In the genomic region with DNA sequence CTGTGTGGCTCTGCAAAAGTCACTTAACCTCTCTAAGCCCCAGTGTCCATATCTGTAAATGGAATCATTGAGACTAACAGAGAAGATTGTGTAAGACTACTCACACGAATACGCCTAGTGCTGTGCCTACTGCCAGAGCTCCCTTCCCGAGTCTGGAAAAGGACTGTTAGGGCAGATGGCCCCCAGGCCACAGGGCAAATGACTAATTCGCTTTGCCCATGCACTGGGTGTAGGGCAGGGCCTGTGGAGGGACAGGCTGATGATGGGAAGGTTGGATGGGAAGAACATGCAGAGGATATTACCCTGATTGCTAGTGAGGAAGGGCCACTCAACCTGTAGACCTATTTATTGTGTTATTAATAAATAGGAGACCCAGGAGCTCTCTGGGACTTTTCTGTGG, we compare ENCODE assay signal across 17 cellular contexts. TPM values are rescaled to one million over a fixed set of nuclear protein-coding genes. Genes with fewer than 3 reads are reported as not detected.
DNase-seq lines count a peak whose midpoint lies in the region; ATAC-seq and TF ChIP-seq lines count a peak whose summit lies in the region.
"Had no signal": no experiment of that assay in that cellular context is flagged by ENCODE, and none has a peak within 500 bp of the region (broad histone marks: within the 10 kb centered on the region; RNA-seq: fewer than 3 reads in every experiment).

No MANE protein-coding gene starts in this region.

- TF ChIP-seq CTCF in MM.1S (IDR thresholded peaks at IDR 0.05; ENCODE audit: low read length) (no peak), left ventricle myocardium inferior (IDR thresholded peaks at IDR 0.05; ENCODE audit: borderline replicate concordance) (no peak), gastrocnemius medialis (IDR thresholded peaks at IDR 0.05 in 4 of 5, conservative IDR thresholded peaks at IDR 0.05 in 1 of 5) (no peak)

- H3K27ac ChIP-seq in MM.1S (ENCODE audit: low read length) = no peak overlapping the region
- peak overlapping the region; percentile 87 for H3K27ac ChIP-seq in left ventricle myocardium inferior (replicated peaks)
- H3K27ac ChIP-seq in gastrocnemius medialis = peak overlapping the region; percentile 82 to 95 (median 90)
- H3K27ac ChIP-seq: body of pancreas had no signal

- H3F3A ChIP-seq in MM.1S (ENCODE audit: insufficient read depth, low read length) = no peaks in the 10 kb centered on the region

- no peaks in the 10 kb centered on the region for H3K4me1 ChIP-seq in MM.1S (ENCODE audit: low read length)
- peaks cover 51% of the 10 kb centered on the region for H3K4me1 ChIP-seq in left ventricle myocardium inferior
- H3K4me1 ChIP-seq in gastrocnemius medialis = peaks cover 55 to 61% of the 10 kb centered on the region in 2 donors

- H3K4me1 Mint-ChIP-seq in stimulated activated naive CD8-positive, alpha-beta T cell treated with anti-CD3 and anti-CD28 coated beads, Interleukin-15, amount 100 ng/mL, for 72 hours = peaks cover 25% of the 10 kb centered on the region

- in situ Hi-C loops in gastrocnemius medialis (cut with MboI; ENCODE audit: low sequenced_read_pairs in 4 of 4) = loop anchor here in 2 of 4 donors (10.0 to 25.0 kb wide), 2 partner anchors 248 to 261 kb away; a partner anchor contains a TSS

- no peaks in the 10 kb centered on the region for H4K20me1 ChIP-seq in MM.1S (ENCODE audit: insufficient read depth, low read length)

- H3K27me3 ChIP-seq in MM.1S (replicated peaks; ENCODE audit: insufficient read depth, low read length) (no peaks in the 10 kb centered on the region), left ventricle myocardium inferior (ENCODE audit: low read depth) (no peaks in the 10 kb centered on the region), gastrocnemius medialis (no peaks in the 10 kb centered on the region)
- H3K27me3 ChIP-seq: body of pancreas had no signal

- H3K4me3 ChIP-seq in MM.1S (ENCODE audit: low read length) = no peak overlapping the region
- H3K4me3 ChIP-seq in left ventricle myocardium inferior = no peak overlapping the region
- H3K4me3 ChIP-seq in gastrocnemius medialis = peak overlapping the region in 2 of 4 donors; percentile 14 to 22
- H3K4me3 ChIP-seq: body of pancreas had no signal

- peak overlapping the region; percentile 21; the same call in 1 of the 2 replicates for H3K4me2 ChIP-seq in MM.1S (ENCODE audit: low read depth, low read length)

- H3K9me3 Mint-ChIP-seq in stimulated activated naive CD8-positive, alpha-beta T cell treated with anti-CD3 and anti-CD28 coated beads, Interleukin-15, amount 100 ng/mL, for 72 hours = no peaks in the 10 kb centered on the region
- H3K9me3 Mint-ChIP-seq: activated naive CD4-positive, alpha-beta T cell treated with anti-CD3 and anti-CD28 coated beads, Interleukin-2, amount 50 U/mL, for 72 hours had no signal

- H3K27ac Mint-ChIP-seq in stimulated activated naive CD8-positive, alpha-beta T cell treated with anti-CD3 and anti-CD28 coated beads, Interleukin-15, amount 100 ng/mL, for 72 hours = no peak overlapping the region
- H3K27ac Mint-ChIP-seq: activated naive CD4-positive, alpha-beta T cell treated with anti-CD3 and anti-CD28 coated beads, Interleukin-2, amount 50 U/mL, for 72 hours had no signal

- DNase-seq in MM.1S (no peak), amniotic epithelial cell (ENCODE audit: low read depth) (peak; percentile 13), left ventricle myocardium inferior (no peak), gastrocnemius medialis (no peak), NCI-H1417 treated with DMSO at 0.1 percent for 48 hours (lab: John Stamatoyannopoulos, UW) (no peak), NCI-H2107 (lab: John Stamatoyannopoulos, UW) (no peak)
- DNase-seq in stimulated activated naive CD8-positive, alpha-beta T cell treated with anti-CD3 and anti-CD28 coated beads, Interleukin-15, amount 100 ng/mL, for 72 hours = no peak
- DNase-seq: body of pancreas; GOT3; NCI-H226; RPMI8226; stimulated activated naive CD4-positive, alpha-beta T cell treated with Interleukin-2 at 50 U/mL for 16 hours had no signal

- intact Hi-C loops in left ventricle myocardium inferior (cut with micrococcal nuclease) (no loop called here), gastrocnemius medialis (cut with DNase I; ENCODE audit: low total_unique reads) (no loop called here)

- no peaks in the 10 kb centered on the region for H3K27me3 Mint-ChIP-seq in stimulated activated naive CD8-positive, alpha-beta T cell treated with anti-CD3 and anti-CD28 coated beads, Interleukin-15, amount 100 ng/mL, for 72 hours

- no peaks in the 10 kb centered on the region for H3K79me2 ChIP-seq in MM.1S (ENCODE audit: low read length)

- H3K9ac ChIP-seq in MM.1S (ENCODE audit: low read length) = no peak overlapping the region

- no peaks in the 10 kb centered on the region for H3K36me3 ChIP-seq in MM.1S (replicated peaks; ENCODE audit: insufficient read depth, low read length)
- H3K36me3 ChIP-seq in left ventricle myocardium inferior = no peaks in the 10 kb centered on the region
- no peaks in the 10 kb centered on the region for H3K36me3 ChIP-seq in gastrocnemius medialis

- TF ChIP-seq POLR2A in gastrocnemius medialis (IDR thresholded peaks at IDR 0.05) = no peak

- ATAC-seq in gastrocnemius medialis (peak; percentile 3 to 28), HG02678 (IDR thresholded peaks at IDR 0.05; ENCODE audit: unreplicated experiment) (no peak)
- no peak for ATAC-seq in stimulated activated naive CD8-positive, alpha-beta T cell treated with anti-CD3 and anti-CD28 coated beads, Interleukin-15, amount 100 ng/mL, for 72 hours
- ATAC-seq: activated naive CD4-positive, alpha-beta T cell treated with anti-CD3 and anti-CD28 coated beads, Interleukin-2, amount 50 U/mL, for 72 hours; body of pancreas; esophagus mucosa had no signal

- H3K9me3 ChIP-seq in MM.1S (replicated peaks; ENCODE audit: insufficient read depth, low read length) (no peaks in the 10 kb centered on the region), left ventricle myocardium inferior (replicated peaks) (no peaks in the 10 kb centered on the region), gastrocnemius medialis (no peaks in the 10 kb centered on the region)
- H3K9me3 ChIP-seq: body of pancreas had no signal

- H3K4me3 Mint-ChIP-seq in stimulated activated naive CD8-positive, alpha-beta T cell treated with anti-CD3 and anti-CD28 coated beads, Interleukin-15, amount 100 ng/mL, for 72 hours = no peak overlapping the region

- no peaks in the 10 kb centered on the region for H3K9me2 ChIP-seq in MM.1S (replicated peaks; ENCODE audit: insufficient read depth, low read length)

- no peak overlapping the region for H2AFZ ChIP-seq in MM.1S (ENCODE audit: low read length)

RNA-seq across cellular contexts. Expression of a gene that starts 4.2 kb away (rescaled TPM):
- 0.08 TPM for total RNA-seq in left ventricle myocardium inferior
- not detected for total RNA-seq in gastrocnemius medialis
- total RNA-seq: body of pancreas, Daoy, esophagus mucosa, ureter had no signal

RNA-seq across cellular contexts. Expression of a gene that starts 12.9 kb away (rescaled TPM):
- total RNA-seq in left ventricle myocardium inferior (2.0 TPM), gastrocnemius medialis (1 to 10 TPM in 3 of 4 donors, under 1 TPM in 1; 0.90 to 2.5 (median 1.8) TPM)

RNA-seq across cellular contexts. Expression of a gene that starts 26.0 kb away (rescaled TPM):
- total RNA-seq in left ventricle myocardium inferior (19.4 TPM), gastrocnemius medialis (10 to 100 TPM in 3 of 4 donors, 1 to 10 TPM in 1; 8.6 to 20.9 (median 15.1) TPM)

RNA-seq across cellular contexts. Expression of a gene that starts 41.6 kb away (rescaled TPM):
- 4.6 TPM for total RNA-seq in left ventricle myocardium inferior
- 1 to 10 TPM; 3.1 to 8.0 (median 3.9) TPM for total RNA-seq in gastrocnemius medialis

RNA-seq across cellular contexts. Expression of a gene that starts 51.8 kb away (rescaled TPM):
- total RNA-seq in left ventricle myocardium inferior = 2.1 TPM
- total RNA-seq in gastrocnemius medialis = 10 to 100 TPM in 1 of 4 donors, 1 to 10 TPM in 3; 2.1 to 12.1 (median 6.5) TPM

Comparison
In these comparisons a context has a peak if more than half of its experiments do, and no peak if none do; other contexts are left out.
1. ATAC-seq: peak in gastrocnemius medialis (2 of 2); none in stimulated activated naive CD8-positive, alpha-beta T cell treated with anti-CD3 and anti-CD28 coated beads, Interleukin-15, amount 100 ng/mL, for 72 hours (single experiment) and HG02678 (single experiment).